Comparison of ENCODE assay signal across 8 cellular contexts in the genomic region with DNA sequence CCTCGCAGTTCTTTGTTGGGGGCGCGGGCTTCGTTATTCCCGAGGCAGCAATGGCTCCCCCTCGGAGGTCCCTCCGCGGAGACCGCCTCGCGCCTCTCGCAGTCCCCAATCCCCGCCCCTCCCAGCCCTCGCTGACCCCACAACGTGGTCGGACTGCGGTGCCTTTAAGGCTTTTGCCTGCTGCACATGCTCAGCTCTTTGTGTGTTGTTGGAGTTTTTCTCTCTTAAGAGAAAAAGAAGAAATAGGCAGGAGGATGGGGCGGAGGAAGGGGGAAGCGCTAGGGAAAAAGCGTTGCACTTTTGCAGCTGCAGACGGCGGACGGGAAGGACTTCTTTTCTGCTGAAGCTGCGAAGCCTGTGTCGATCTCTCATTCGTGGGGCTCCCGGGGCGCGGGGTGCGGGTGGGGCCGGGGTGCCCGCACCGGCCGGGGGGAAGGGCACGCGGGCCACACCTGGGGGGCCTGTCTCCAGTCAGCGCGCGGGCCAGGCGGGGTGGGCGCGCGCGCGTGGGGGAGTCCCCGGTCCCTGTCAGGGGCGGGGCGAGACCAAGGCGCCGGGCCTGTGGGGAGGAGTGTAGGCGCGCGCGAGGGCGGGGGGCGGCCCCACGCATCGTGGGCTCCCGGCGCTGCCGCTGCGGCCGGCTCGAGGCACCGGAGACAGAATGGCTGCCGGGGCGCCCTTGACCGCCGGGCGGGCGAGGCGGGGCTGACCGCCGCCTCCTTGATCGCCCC. TPM values are rescaled to one million over a fixed set of nuclear protein-coding genes. Genes with fewer than 3 reads are reported as not detected.
DNase-seq lines count a peak whose midpoint lies in the region; ATAC-seq and TF ChIP-seq lines count a peak whose summit lies in the region.

No MANE protein-coding gene starts in this region.

- H3K27ac Mint-ChIP-seq in CD8-positive, alpha-beta memory T cell: no peak overlapping the region

- peak overlapping the region; percentile 99 for H3K4me2 ChIP-seq in mammary epithelial cell (ENCODE audit: insufficient read depth, low read depth, low read length)

- 0% methylated on average over 2 of the region's 75 CpGs for WGBS in mammary epithelial cell (ENCODE audit: low coverage, missing lambda C conversion rate)

- TF ChIP-seq CTCF in mammary epithelial cell (conservative IDR thresholded peaks at IDR 0.05 in 1 of 2, IDR thresholded peaks at IDR 0.05 in 1 of 2; ENCODE audit: extremely low read depth in 1 of 2, insufficient read depth in 1 of 2, low read depth in 1 of 2, low read length in 2 of 2): no peak

- peaks cover 0 to 4% (median 0%) of the 10 kb centered on the region in 3 donors for H3K36me3 Mint-ChIP-seq in CD8-positive, alpha-beta memory T cell

- peak overlapping the region; percentile 76 to 90 (median 81) for H3K4me3 Mint-ChIP-seq in CD8-positive, alpha-beta memory T cell

- in situ Hi-C loops in mammary epithelial cell (cut with MboI; ENCODE audit: low sequenced_read_pairs in 2 of 2): no loop called here

- dilution Hi-C loops in mammary epithelial cell (cut with HindIII; ENCODE audit: low sequenced_read_pairs): no loop called here

- POLR2A ChIA-PET in CD8-positive, alpha-beta memory T cell (lab: Charles Lee): no interaction called here

- peaks cover 2 to 5% (median 3%) of the 10 kb centered on the region in 5 donors for H3K9me3 Mint-ChIP-seq in CD8-positive, alpha-beta memory T cell

- no peaks in the 10 kb centered on the region for H3K9me3 ChIP-seq in CD8-positive, alpha-beta memory T cell (ENCODE audit: low read length)
- H3K9me3 ChIP-seq in SJCRH30 (replicated peaks): no peaks in the 10 kb centered on the region
- H3K9me3 ChIP-seq in mammary epithelial cell (replicated peaks; ENCODE audit: insufficient read depth, low read length): no peaks in the 10 kb centered on the region

- peaks cover 35 to 52% of the 10 kb centered on the region in 2 donors for H3K27me3 Mint-ChIP-seq in CD8-positive, alpha-beta memory T cell

- peaks cover 6 to 19% (median 17%) of the 10 kb centered on the region in 3 donors for H3K4me1 Mint-ChIP-seq in CD8-positive, alpha-beta memory T cell

- no peaks in the 10 kb centered on the region for H3K4me1 ChIP-seq in CD8-positive, alpha-beta memory T cell (ENCODE audit: insufficient read depth, low read length)
- H3K4me1 ChIP-seq in SJCRH30: peaks cover 6% of the 10 kb centered on the region; the same call in 1 of the 2 replicates
- peaks cover 10% of the 10 kb centered on the region for H3K4me1 ChIP-seq in mammary epithelial cell (ENCODE audit: insufficient read depth, low read length)

- DNase-seq in CD8-positive, alpha-beta memory T cell: peak in 3 of 5 donors; percentile 20 to 41 (median 20)
- peak; percentile 70 to 78 for DNase-seq in SJCRH30
- DNase-seq in mammary epithelial cell: peak; percentile 5
- peak; percentile 76 for DNase-seq in islet precursor cell
- peak; percentile 25 for DNase-seq in stimulated activated CD4-positive, alpha-beta T cell treated with anti-CD3 and anti-CD28 coated beads, Interleukin-2, amount 100 ng/mL, for 4 hours (ENCODE audit: low read depth)
- DNase-seq in mesenteric fat pad (ENCODE audit: low spot score): no peak

- no peak overlapping the region for H3K27ac ChIP-seq in CD8-positive, alpha-beta memory T cell (ENCODE audit: low read depth, low read length)
- H3K27ac ChIP-seq in SJCRH30: peak overlapping the region; percentile 58
- H3K27ac ChIP-seq in mammary epithelial cell (ENCODE audit: insufficient read depth, low read depth, low read length): no peak overlapping the region

- H3K36me3 ChIP-seq in CD8-positive, alpha-beta memory T cell (ENCODE audit: insufficient read depth, low read length): no peaks in the 10 kb centered on the region
- no peaks in the 10 kb centered on the region for H3K36me3 ChIP-seq in SJCRH30
- no peaks in the 10 kb centered on the region for H3K36me3 ChIP-seq in mammary epithelial cell (ENCODE audit: insufficient read depth, low read length)

- no peaks in the 10 kb centered on the region for H4K20me1 ChIP-seq in mammary epithelial cell (ENCODE audit: insufficient read depth, low read length)

- no peak overlapping the region for H3K9ac ChIP-seq in mammary epithelial cell (ENCODE audit: insufficient read depth, low read length)

- BruUV-seq in mammary epithelial cell (replicated peaks; lab: Mats Ljungman, UMichigan): no TSS peak

- ATAC-seq in GM19324 (IDR thresholded peaks at IDR 0.05; ENCODE audit: low FRiP score, unreplicated experiment): peak; percentile 76
- peak; percentile 66 for ATAC-seq in HG03196 (IDR thresholded peaks at IDR 0.05; ENCODE audit: unreplicated experiment)

- H3K27me3 ChIP-seq in CD8-positive, alpha-beta memory T cell (ENCODE audit: insufficient read depth, low read length, poor library complexity, severe bottlenecking): peaks cover 6% of the 10 kb centered on the region
- H3K27me3 ChIP-seq in SJCRH30 (no peaks in the 10 kb centered on the region), mammary epithelial cell (ENCODE audit: insufficient read depth, low read length) (peaks cover 26% of the 10 kb centered on the region)

- CTCF ChIA-PET in CD8-positive, alpha-beta memory T cell (lab: Charles Lee): no interaction called here
- CTCF ChIA-PET in mammary epithelial cell (lab: Charles Lee; ENCODE audit: low non-redundant PET): no interaction called here

- no peaks in the 10 kb centered on the region for H3K79me2 ChIP-seq in mammary epithelial cell (ENCODE audit: insufficient read depth, low read length)

- peak overlapping the region; percentile 94 for H2AFZ ChIP-seq in mammary epithelial cell (ENCODE audit: low read depth, low read length)

- H3K4me3 ChIP-seq in CD8-positive, alpha-beta memory T cell (ENCODE audit: low read length): no peak overlapping the region
- H3K4me3 ChIP-seq in SJCRH30 (peak overlapping the region; percentile 93), mammary epithelial cell (replicated peaks in 1 of 3; ENCODE audit: insufficient read depth in 1 of 3, low read depth in 2 of 3, low read length in 3 of 3) (peak overlapping the region; percentile 16 to 58 (median 55))

- intact Hi-C loops in mammary epithelial cell (cut with micrococcal nuclease): no loop called here

RNA-seq across cellular contexts. Expression of a gene that starts 0.4 kb away (rescaled TPM):
- not detected for total RNA-seq in CD8-positive, alpha-beta memory T cell
- polyA plus RNA-seq in CD8-positive, alpha-beta memory T cell: not detected
- 23.1 and 26.3 TPM in 2 replicates for total RNA-seq in SJCRH30 (2014; rRNA removed; shearing (Covaris generic))
- total RNA-seq in mammary epithelial cell (under 1 TPM; 0.26 to 0.50 TPM), mesenteric fat pad (0.74 TPM)
- 0.06 TPM for polyA plus RNA-seq in mammary epithelial cell
- polyA minus RNA-seq in mammary epithelial cell: not detected

Comparison
In these comparisons a context has a peak if more than half of its experiments do, and no peak if none do; other contexts are left out.
1. RNA of a gene that starts 0.4 kb away (total RNA-seq): 23.1 to 26.3 TPM in SJCRH30; 0.74 TPM in mesenteric fat pad (single experiment), 0.26 to 0.50 TPM in mammary epithelial cell and not detected in CD8-positive, alpha-beta memory T cell; every median in the first group is over 10 times any median in the second.